ENCODE assay signal across 23 cellular contexts in genomic region chr5:93598997-93599371, GRCh38. TPM values are rescaled to one million over a fixed set of nuclear protein-coding genes. Genes with fewer than 3 reads are reported as not detected.
DNase-seq lines count a peak whose midpoint lies in the region; ATAC-seq, FAIRE-seq and TF ChIP-seq lines count a peak whose summit lies in the region.
"Had no signal": no experiment of that assay in that cellular context is flagged by ENCODE, and none has a peak within 500 bp of the region (broad histone marks: within the 10 kb centered on the region; RNA-seq: fewer than 3 reads in every experiment).

No MANE protein-coding gene starts in this region.

- H3K36me3 Mint-ChIP-seq in neural progenitor cell, result peaks cover 16% of the 10 kb centered on the region
- H3K36me3 Mint-ChIP-seq: WTC11 had no signal

- H3K9ac ChIP-seq in HepG2 (ENCODE audit: insufficient read depth, low read depth, low read length), result no peak overlapping the region
- no peak overlapping the region for H3K9ac ChIP-seq in neural progenitor cell
- H3K9ac ChIP-seq in trophoblast cell (ENCODE audit: low read length), result no peak overlapping the region

- peak overlapping the region in 1 of 3 experiments; percentile 42; a peak in 1 of 6 replicates for H3K4me3 ChIP-seq in HepG2 (replicated peaks in 1 of 3; ENCODE audit: insufficient read depth in 1 of 3, low read depth in 2 of 3, low read length in 3 of 3)
- H3K4me3 ChIP-seq in right lobe of liver, result no peak overlapping the region
- peak overlapping the region in 3 of 4 donors; percentile 5 to 36 (median 9) for H3K4me3 ChIP-seq in esophagus muscularis mucosa
- peak overlapping the region; percentile 24 for H3K4me3 ChIP-seq in neural progenitor cell
- H3K4me3 ChIP-seq in trophoblast cell (ENCODE audit: low read depth, low read length), result no peak overlapping the region
- H3K4me3 ChIP-seq in coronary artery, result no peak overlapping the region

- no peak overlapping the region for H2BK12ac ChIP-seq in trophoblast cell (ENCODE audit: low read length)

- H3K27ac Mint-ChIP-seq in neural progenitor cell, result no peak overlapping the region
- H3K27ac Mint-ChIP-seq: activated CD8-positive, alpha-beta T cell treated with anti-CD3 and anti-CD28 coated beads for 36 hours; CD14-positive monocyte; stimulated activated naive B cell treated with anti-CD40 and anti-IgM and Interleukin-4, amounts not matched to agents 10 μg/mL and 1 μg/mL and 100 μg/mL, for 72 hours; T-helper 17 cell; WTC11 had no signal

- no peak overlapping the region for H3K18ac ChIP-seq in trophoblast cell (ENCODE audit: low read length)

- no peaks in the 10 kb centered on the region for H3K9me3 ChIP-seq in HepG2 (ENCODE audit: low read length)
- no peaks in the 10 kb centered on the region for H3K9me3 ChIP-seq in right lobe of liver
- H3K9me3 ChIP-seq in esophagus muscularis mucosa, result no peaks in the 10 kb centered on the region
- H3K9me3 ChIP-seq in neural progenitor cell (ENCODE audit: low read depth), result no peaks in the 10 kb centered on the region
- H3K9me3 ChIP-seq in trophoblast cell (ENCODE audit: insufficient read depth, low read depth, low read length), result peaks cover 12% of the 10 kb centered on the region

- H2BK120ac ChIP-seq in trophoblast cell (ENCODE audit: insufficient read depth, low read length, poor library complexity), result no peak overlapping the region

- H3K27ac ChIP-seq in HepG2 (ENCODE audit: extremely low read length, insufficient read depth, low read length), result no peak overlapping the region
- H3K27ac ChIP-seq in right lobe of liver, result no peak overlapping the region
- peak overlapping the region; percentile 31 to 89 (median 77) for H3K27ac ChIP-seq in esophagus muscularis mucosa (replicated peaks in 1 of 4)
- no peak overlapping the region for H3K27ac ChIP-seq in neural progenitor cell
- no peak overlapping the region for H3K27ac ChIP-seq in trophoblast cell (ENCODE audit: low read depth, low read length)
- no peak overlapping the region for H3K27ac ChIP-seq in coronary artery

- 57% methylated on average over 5 of the region's 5 CpGs for WGBS in HepG2 (ENCODE audit: low lambda C conversion rate)
- WGBS in right lobe of liver (ENCODE audit: insufficient coverage, low coverage, low lambda C conversion rate, missing lambda C conversion rate), result 45% methylated on average over 5 of the region's 5 CpGs
- WGBS in esophagus muscularis mucosa, result 49% methylated on average over 5 of the region's 5 CpGs
- no CpG with 5 or more reads among the region's 5 CpGs for WGBS in trophoblast cell (ENCODE audit: extremely low coverage, insufficient coverage, insufficient read length)

- no peak overlapping the region for H4K12ac ChIP-seq in trophoblast cell (ENCODE audit: low read depth, low read length)

- H4K91ac ChIP-seq in trophoblast cell (ENCODE audit: low read depth, low read length), result no peak overlapping the region

- no peak overlapping the region for H2AFZ ChIP-seq in HepG2 (ENCODE audit: low read length)
- H2AFZ ChIP-seq in neural progenitor cell (replicated peaks), result no peak overlapping the region
- no peak overlapping the region for H2AFZ ChIP-seq in trophoblast cell (ENCODE audit: insufficient read depth, low read length, poor library complexity)

- H4K8ac ChIP-seq in trophoblast cell (ENCODE audit: low read depth, low read length), result no peak overlapping the region

- H3K4me2 ChIP-seq in HepG2 (ENCODE audit: low read depth, low read length) (peak overlapping the region; percentile 69), neural progenitor cell (peak overlapping the region; percentile 64), trophoblast cell (ENCODE audit: low read length) (no peak overlapping the region)

- H3K79me1 ChIP-seq in trophoblast cell (ENCODE audit: low read length), result no peaks in the 10 kb centered on the region

- H3K27me3 Mint-ChIP-seq in neural progenitor cell (ENCODE audit: insufficient read depth, low read depth), result peaks cover 29% of the 10 kb centered on the region

- H3K36me3 ChIP-seq in HepG2 (replicated peaks in 1 of 2; ENCODE audit: control insufficient read depth in 1 of 2, insufficient read depth in 2 of 2, low read length in 2 of 2) (peaks cover under 1 to 1% of the 10 kb centered on the region in 2 experiments; a peak in 3 of 5 replicates), right lobe of liver (no peaks in the 10 kb centered on the region), esophagus muscularis mucosa (peaks cover 0 to 15% (median 2%) of the 10 kb centered on the region in 4 donors), neural progenitor cell (no peaks in the 10 kb centered on the region), trophoblast cell (ENCODE audit: control insufficient read depth in 1 of 2, insufficient read depth in 2 of 2, low read length in 2 of 2) (no peaks in the 10 kb centered on the region)

- intact Hi-C loops in HepG2 (cut with micrococcal nuclease; ENCODE audit: unreplicated experiment) (no loop called here), right lobe of liver (cut with DNase I) (no loop called here), esophagus muscularis mucosa (cut with DNase I) (no loop called here)

- H4K20me1 ChIP-seq in HepG2 (ENCODE audit: insufficient read depth, low read length) (0 out of 2 replicates have a peak, but pooled peaks cover 2% of the 10 kb centered on the region), neural progenitor cell (ENCODE audit: low read depth) (peaks cover 98% of the 10 kb centered on the region)

- FAIRE-seq in HepG2 (lab: Jason Lieb, UNC), result no peak
- FAIRE-seq: colon, endothelial cell of umbilical vein, frontal cortex, GM12891, urothelium cell line had no signal

- no peak overlapping the region for H3K4ac ChIP-seq in trophoblast cell (ENCODE audit: low read depth, low read length)

- H2AK5ac ChIP-seq in trophoblast cell (ENCODE audit: low read length), result no peak overlapping the region

- H3K4me3 Mint-ChIP-seq in neural progenitor cell, result no peak overlapping the region
- H3K4me3 Mint-ChIP-seq: activated CD8-positive, alpha-beta T cell treated with anti-CD3 and anti-CD28 coated beads for 36 hours; CD14-positive monocyte; stimulated activated naive B cell treated with anti-CD40 and anti-IgM and Interleukin-4, amounts not matched to agents 10 μg/mL and 1 μg/mL and 100 μg/mL, for 72 hours; T-helper 17 cell; WTC11 had no signal

- H3K4me1 Mint-ChIP-seq in neural progenitor cell, result peaks cover 39% of the 10 kb centered on the region

- ATAC-seq in HepG2, result no peak
- ATAC-seq in right lobe of liver, result no peak
- ATAC-seq: activated CD8-positive, alpha-beta T cell treated with anti-CD3 and anti-CD28 coated beads for 36 hours; stimulated activated naive B cell treated with anti-CD40 and anti-IgM and Interleukin-4, amounts not matched to agents 10 μg/mL and 1 μg/mL and 100 μg/mL, for 72 hours; T-helper 17 cell had no signal

- H3F3A ChIP-seq in neural progenitor cell (ENCODE audit: low read depth), result peaks cover 65% of the 10 kb centered on the region

- no peak overlapping the region for H3K14ac ChIP-seq in trophoblast cell (ENCODE audit: low read length)

- no peak for TF ChIP-seq POLR2A in HepG2 (IDR thresholded peaks at IDR 0.05; ENCODE audit: insufficient read depth in 1 of 2, low read depth in 2 of 2, low read length in 2 of 2)
- no peak for TF ChIP-seq POLR2A in right lobe of liver (IDR thresholded peaks at IDR 0.05)
- no peak for TF ChIP-seq POLR2A in esophagus muscularis mucosa (IDR thresholded peaks at IDR 0.05; ENCODE audit: low read depth)

- H3K79me2 ChIP-seq in HepG2 (ENCODE audit: insufficient read depth, low read length), result no peaks in the 10 kb centered on the region
- no peaks in the 10 kb centered on the region for H3K79me2 ChIP-seq in neural progenitor cell (ENCODE audit: low read depth)
- H3K79me2 ChIP-seq in trophoblast cell (ENCODE audit: control insufficient read depth, insufficient read depth, low read length, poor library complexity), result no peaks in the 10 kb centered on the region

- BruUV-seq in HepG2 (replicated peaks; lab: Mats Ljungman, UMichigan), result no TSS peak

- H3K23ac ChIP-seq in trophoblast cell (ENCODE audit: low read length), result no peak overlapping the region

- H3K4me1 ChIP-seq in HepG2 (ENCODE audit: insufficient read depth, low read length) (peaks cover 31% of the 10 kb centered on the region), right lobe of liver (no peaks in the 10 kb centered on the region), esophagus muscularis mucosa (peaks cover 2 to 36% (median 19%) of the 10 kb centered on the region in 4 donors), neural progenitor cell (peaks cover 66% of the 10 kb centered on the region), trophoblast cell (ENCODE audit: control insufficient read depth in 1 of 2, insufficient read depth in 2 of 2, low read length in 2 of 2) (peaks cover 3 to 5% of the 10 kb centered on the region in 2 experiments)

- POLR2A ChIA-PET in HepG2 (lab: Yijun Ruan, JAX), result interaction anchor here (2.1 kb wide), 1 partner anchor 16 kb away, joined by 6 read pairs; the partner anchor contains the start of gene NR2F1

- TF ChIP-seq CTCF in HepG2 (CRISPR knock-in tag; IDR thresholded peaks at IDR 0.05) (no peak), right lobe of liver (IDR thresholded peaks at IDR 0.05) (no peak), esophagus muscularis mucosa (IDR thresholded peaks at IDR 0.05) (no peak), neural progenitor cell (IDR thresholded peaks at IDR 0.05) (no peak), coronary artery (IDR thresholded peaks at IDR 0.05) (no peak)

- H2BK5ac ChIP-seq in trophoblast cell (ENCODE audit: low read depth, low read length, poor library complexity), result no peak overlapping the region

- peaks cover 2% of the 10 kb centered on the region for H3K9me3 Mint-ChIP-seq in neural progenitor cell
- H3K9me3 Mint-ChIP-seq: WTC11 had no signal

- DNase-seq in HepG2 (ENCODE audit: low spot score) (no peak), right lobe of liver (no peak), esophagus muscularis mucosa (ENCODE audit: extremely low spot score) (no peak), neural progenitor cell (ENCODE audit: low spot score) (peak; percentile 21), NCI-H1105 treated with DMSO at 0.1 percent for 48 hours (lab: John Stamatoyannopoulos, UW) (no peak), trophoblast cell (no peak), coronary artery (ENCODE audit: low spot score) (no peak)
- no peak for DNase-seq in activated naive CD4-positive, alpha-beta T cell (lab: John Stamatoyannopoulos, UW)
- DNase-seq: activated CD8-positive, alpha-beta T cell treated with anti-CD3 and anti-CD28 coated beads for 36 hours; activated naive CD4-positive, alpha-beta T cell treated with Interleukin-2 at 50 U/mL for 16 hours; activated T-cell treated with anti-CD3 and anti-CD28 coated beads, Interleukin-2, amount 50 U/mL, for 1 hour; NCI-H774; OCI-M1; SIG-M5; stimulated activated naive B cell treated with anti-CD40 and anti-IgM and Interleukin-4, amounts not matched to agents 10 μg/mL and 1 μg/mL and 100 μg/mL, for 72 hours; T-helper 17 cell had no signal

- peaks cover 0 to 25% of the 10 kb centered on the region in 2 experiments; a peak in 2 of 5 replicates for H3K27me3 ChIP-seq in HepG2 (ENCODE audit: control insufficient read depth in 1 of 2, insufficient read depth in 2 of 2, low read length in 2 of 2)
- peaks cover 7 to 11% of the 10 kb centered on the region in 2 donors for H3K27me3 ChIP-seq in right lobe of liver
- H3K27me3 ChIP-seq in esophagus muscularis mucosa, result peaks cover 0 to 52% (median 5%) of the 10 kb centered on the region in 4 donors
- H3K27me3 ChIP-seq in neural progenitor cell, result peaks cover 100% of the 10 kb centered on the region
- peaks cover 83% of the 10 kb centered on the region for H3K27me3 ChIP-seq in trophoblast cell (ENCODE audit: insufficient read depth, low read length)

- no peak for TF ChIP-seq RAD21 in HepG2 (CRISPR knock-in tag; IDR thresholded peaks at IDR 0.05)

- TF ChIP-seq EP300 in HepG2 (IDR thresholded peaks at IDR 0.05; ENCODE audit: low read depth in 2 of 2, low read length in 2 of 2), result no peak
- no peak for TF ChIP-seq EP300 in HepG2 (CRISPR knock-in tag; IDR thresholded peaks at IDR 0.05; ENCODE audit: borderline replicate concordance)
- no peak for TF ChIP-seq EP300 in esophagus muscularis mucosa (IDR thresholded peaks at IDR 0.05)

- in situ Hi-C loops in HepG2 (cut with HindIII; ENCODE audit: extremely low pct_ligation_motif_present, low pct_unique_long_range_greater_than_20kb), result no loop called here

- CTCF ChIA-PET in HepG2 (lab: Yijun Ruan, JAX; ENCODE audit: low intra/inter-chr PET ratio, low total read pairs), result no interaction called here

RNA-seq across cellular contexts. Expression of gene NR2F1, which starts 16.0 kb away (rescaled TPM):
- total RNA-seq in HepG2 (2016; rRNA removed; fragmentation: Illumina TruSeq; extraction: Trizol) (14.0 and 17.1 TPM in 2 replicates), right lobe of liver (10 to 100 TPM in 2 of 6 experiments, 1 to 10 TPM in 4; 5.3 to 12.1 (median 9.4) TPM), esophagus muscularis mucosa (10 to 100 TPM; 17.4 to 43.8 (median 40.6) TPM), neural progenitor cell (ENCODE audit: low replicate concordance) (9.1 and 21.1 TPM in 2 replicates)
- 4.3 and 4.6 TPM in 2 replicates for total RNA-seq in HepG2 (2016; cell fraction: cytosol; rRNA removed; fragmentation: Illumina TruSeq; extraction: Trizol; ENCODE audit: low read depth)
- 12.7 and 15.6 TPM in 2 replicates for total RNA-seq in HepG2 (2016; cell fraction: insoluble cytoplasmic fraction; rRNA removed; fragmentation: Illumina TruSeq; extraction: Trizol)
- total RNA-seq in HepG2 (2016; cell fraction: membrane; rRNA removed; fragmentation: Illumina TruSeq; extraction: Trizol), result 12.0 and 12.1 TPM in 2 replicates
- 14.7 and 16.7 TPM in 2 replicates for total RNA-seq in HepG2 (2016; cell fraction: nucleus; rRNA removed; fragmentation: Illumina TruSeq; extraction: Trizol)
- 59.7 and 76.5 TPM in 2 replicates for polyA plus RNA-seq in HepG2 (2011; rRNA removed)
- polyA plus RNA-seq in HepG2 (2011; cell fraction: cytosol; rRNA removed), result 48.3 and 60.7 TPM in 2 replicates
- 179 and 207 TPM in 2 replicates for polyA plus RNA-seq in HepG2 (2011; cell fraction: nucleus; rRNA removed)
- 28.9 and 65.9 TPM in 2 replicates for polyA plus RNA-seq in HepG2 (2012)
- 1.4 and 2.1 TPM in 2 replicates for polyA plus RNA-seq in HepG2 (2016; cell fraction: cytosol; fragmentation: Illumina TruSeq; extraction: Trizol; ENCODE audit: low read depth)
- polyA plus RNA-seq in HepG2 (2016; cell fraction: insoluble cytoplasmic fraction; fragmentation: Illumina TruSeq; extraction: Trizol; ENCODE audit: low read depth), result 16.0 and 19.7 TPM in 2 replicates
- 4.8 and 5.9 TPM in 2 replicates for polyA plus RNA-seq in HepG2 (2016; cell fraction: membrane; fragmentation: Illumina TruSeq; extraction: Trizol; ENCODE audit: low read depth)
- polyA plus RNA-seq in HepG2 (2016; cell fraction: nucleus; fragmentation: Illumina TruSeq; extraction: Trizol; ENCODE audit: insufficient read depth, low read depth), result 37.8 and 39.6 TPM in 2 replicates
- polyA minus RNA-seq in HepG2 (2011; rRNA and poly(A)+ RNA removed; ENCODE audit: low replicate concordance), result 62.1 and 114 TPM in 2 replicates
- polyA minus RNA-seq in HepG2 (2011; cell fraction: cytosol; rRNA and poly(A)+ RNA removed), result 46.9 and 57.0 TPM in 2 replicates
- 29.7 and 42.6 TPM in 2 replicates for polyA minus RNA-seq in HepG2 (2011; cell fraction: nucleus; rRNA and poly(A)+ RNA removed)
- 0.04 and 0.14 TPM in 2 replicates for polyA plus RNA-seq in trophoblast cell (2013)
- total RNA-seq: activated CD8-positive, alpha-beta T cell treated with anti-CD3 and anti-CD28 coated beads for 36 hours; T-helper 17 cell had no signal
- polyA plus RNA-seq: CD14-positive monocyte had no signal

RNA-seq across cellular contexts. Expression of gene NR2F1-AS1, which starts 18.0 kb away (rescaled TPM):
- total RNA-seq in HepG2 (2016; rRNA removed; fragmentation: Illumina TruSeq; extraction: Trizol), result 2.1 and 2.8 TPM in 2 replicates
- total RNA-seq in HepG2 (2016; cell fraction: cytosol; rRNA removed; fragmentation: Illumina TruSeq; extraction: Trizol; ENCODE audit: low read depth), result 2.5 and 2.7 TPM in 2 replicates
- 0.64 and 1.1 TPM in 2 replicates for total RNA-seq in HepG2 (2016; cell fraction: insoluble cytoplasmic fraction; rRNA removed; fragmentation: Illumina TruSeq; extraction: Trizol)
- 3.5 and 3.7 TPM in 2 replicates for total RNA-seq in HepG2 (2016; cell fraction: membrane; rRNA removed; fragmentation: Illumina TruSeq; extraction: Trizol)
- 3.5 and 4.9 TPM in 2 replicates for total RNA-seq in HepG2 (2016; cell fraction: nucleus; rRNA removed; fragmentation: Illumina TruSeq; extraction: Trizol)
- polyA plus RNA-seq in HepG2 (2011; rRNA removed), result 2.8 and 3.1 TPM in 2 replicates
- 1.1 and 2.4 TPM in 2 replicates for polyA plus RNA-seq in HepG2 (2011; cell fraction: cytosol; rRNA removed)
- 2.9 and 5.9 TPM in 2 replicates for polyA plus RNA-seq in HepG2 (2011; cell fraction: nucleus; rRNA removed)
- polyA plus RNA-seq in HepG2 (2012), result 5.1 and 7.3 TPM in 2 replicates
- polyA plus RNA-seq in HepG2 (2016; cell fraction: cytosol; fragmentation: Illumina TruSeq; extraction: Trizol; ENCODE audit: low read depth), result 3.6 and 4.1 TPM in 2 replicates
- 0.48 and 2.3 TPM in 2 replicates for polyA plus RNA-seq in HepG2 (2016; cell fraction: insoluble cytoplasmic fraction; fragmentation: Illumina TruSeq; extraction: Trizol; ENCODE audit: low read depth)
- 2.6 and 5.7 TPM in 2 replicates for polyA plus RNA-seq in HepG2 (2016; cell fraction: membrane; fragmentation: Illumina TruSeq; extraction: Trizol; ENCODE audit: low read depth)
- 2.3 and 2.9 TPM in 2 replicates for polyA plus RNA-seq in HepG2 (2016; cell fraction: nucleus; fragmentation: Illumina TruSeq; extraction: Trizol; ENCODE audit: insufficient read depth, low read depth)
- 2.2 and 4.6 TPM in 2 replicates for polyA minus RNA-seq in HepG2 (2011; rRNA and poly(A)+ RNA removed; ENCODE audit: low replicate concordance)
- polyA minus RNA-seq in HepG2 (2011; cell fraction: cytosol; rRNA and poly(A)+ RNA removed), result 2.1 TPM in 1 of 2 replicates, not detected in the other
- polyA minus RNA-seq in HepG2 (2011; cell fraction: nucleus; rRNA and poly(A)+ RNA removed), result 27.3 and 33.1 TPM in 2 replicates
- total RNA-seq in right lobe of liver, result 1 to 10 TPM; 1.2 to 3.8 (median 2.3) TPM
- total RNA-seq in esophagus muscularis mucosa, result 10 to 100 TPM in 1 of 4 donors, 1 to 10 TPM in 3; 8.6 to 22.8 (median 9.5) TPM
- total RNA-seq in neural progenitor cell (ENCODE audit: low replicate concordance), result 8.3 and 9.3 TPM in 2 replicates
- polyA plus RNA-seq in trophoblast cell (2013), result 0.01 and 0.12 TPM in 2 replicates
- total RNA-seq: activated CD8-positive, alpha-beta T cell treated with anti-CD3 and anti-CD28 coated beads for 36 hours; T-helper 17 cell had no signal
- polyA plus RNA-seq: CD14-positive monocyte had no signal

Comparison
In these comparisons a context has a peak if more than half of its experiments do, and no peak if none do; other contexts are left out.
1. H3K27ac ChIP-seq: peak in esophagus muscularis mucosa (4 of 4); none in HepG2 (single experiment), right lobe of liver (0 of 3), neural progenitor cell (single experiment), trophoblast cell (single experiment) and coronary artery (0 of 2).
2. H3K4me3 ChIP-seq: peak in esophagus muscularis mucosa (3 of 4) and neural progenitor cell (single experiment); none in right lobe of liver (0 of 3), trophoblast cell (single experiment) and coronary artery (single experiment).